22 cellular contexts compared by ENCODE assay signal in the genomic region with DNA sequence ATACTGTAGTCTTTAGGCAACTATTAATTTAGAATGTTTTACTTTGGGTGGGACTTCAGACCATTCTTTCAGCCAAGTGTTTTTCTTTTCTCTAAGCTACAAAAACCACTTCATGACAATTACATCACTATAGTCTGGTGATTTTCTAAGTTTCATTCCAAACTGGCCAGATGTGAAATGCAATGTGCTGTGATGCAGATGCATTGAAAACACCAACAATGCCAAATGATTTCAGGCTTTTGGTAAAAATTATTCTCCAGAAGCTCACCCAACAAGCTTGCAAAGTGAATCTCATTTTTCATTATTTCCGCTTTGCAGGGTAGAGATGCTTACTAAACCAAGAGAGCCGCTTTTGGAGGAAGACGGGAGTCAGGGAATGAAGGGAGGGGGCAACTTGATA.
"Had no signal": no experiment of that assay in that cellular context is flagged by ENCODE, and none has a peak within 500 bp of the region (broad histone marks: within the 10 kb centered on the region; RNA-seq: fewer than 3 reads in every experiment).

No MANE protein-coding gene starts in this region.

- H3K4me2 ChIP-seq: hepatocyte, neural progenitor cell, smooth muscle cell had no signal

- H3K4me3 ChIP-seq: body of pancreas, coronary artery, hepatocyte, mucosa of descending colon, neural progenitor cell, SK-N-MC, smooth muscle cell, transverse colon, vagina had no signal

- ATAC-seq: activated CD8-positive, alpha-beta memory T cell treated with anti-CD3 and anti-CD28 coated beads, Interleukin-2, amount 10 ng/mL, durations not matched to agents 7 days and 5 days; body of pancreas; esophagus mucosa; left lobe of liver; mucosa of descending colon; naive thymus-derived CD4-positive, alpha-beta T cell; sciatic nerve; stimulated activated memory B cell treated with anti-CD40 and anti-IgM and Interleukin-4, amounts not matched to agents 10 μg/mL and 1 μg/mL and 100 μg/mL, for 72 hours; WTC11 had no signal

- H3K4me1 ChIP-seq: transverse colon, vagina had no signal

- H2AFZ ChIP-seq: hepatocyte, neural progenitor cell had no signal

- DNase-seq: activated CD4-positive, alpha-beta memory T cell treated with anti-CD3 and anti-CD28 coated beads, Interleukin-2, amount 10 ng/mL, durations not matched to agents 7 days and 5 days; activated CD4-positive, alpha-beta T cell treated with anti-CD3 and anti-CD28 coated beads for 4 hours; activated CD8-positive, alpha-beta memory T cell treated with anti-CD3 and anti-CD28 coated beads, Interleukin-2, amount 10 ng/mL, durations not matched to agents 7 days and 5 days; activated naive CD8-positive, alpha-beta T cell treated with anti-CD3 and anti-CD28 coated beads, Interleukin-2, amount 10 ng/mL, durations not matched to agents 7 days and 5 days; body of pancreas; central memory CD4-positive, alpha-beta T cell; islet precursor cell; mucosa of descending colon; naive thymus-derived CD4-positive, alpha-beta T cell; stimulated activated CD4-positive, alpha-beta T cell treated with anti-CD3 and anti-CD28 coated beads, Interleukin-4, amount 100 ng/mL, for 4 hours; transverse colon had no signal

- H3K79me2 ChIP-seq: hepatocyte had no signal

- H3K9me3 ChIP-seq: body of pancreas, mucosa of descending colon, transverse colon, vagina had no signal

- H3K36me3 ChIP-seq: neural progenitor cell, transverse colon, vagina had no signal

- H3K27ac ChIP-seq: body of pancreas, coronary artery, hepatocyte, neural progenitor cell, SK-N-MC, transverse colon, vagina had no signal
